18 cellular contexts compared by ENCODE assay signal in the genomic region with DNA sequence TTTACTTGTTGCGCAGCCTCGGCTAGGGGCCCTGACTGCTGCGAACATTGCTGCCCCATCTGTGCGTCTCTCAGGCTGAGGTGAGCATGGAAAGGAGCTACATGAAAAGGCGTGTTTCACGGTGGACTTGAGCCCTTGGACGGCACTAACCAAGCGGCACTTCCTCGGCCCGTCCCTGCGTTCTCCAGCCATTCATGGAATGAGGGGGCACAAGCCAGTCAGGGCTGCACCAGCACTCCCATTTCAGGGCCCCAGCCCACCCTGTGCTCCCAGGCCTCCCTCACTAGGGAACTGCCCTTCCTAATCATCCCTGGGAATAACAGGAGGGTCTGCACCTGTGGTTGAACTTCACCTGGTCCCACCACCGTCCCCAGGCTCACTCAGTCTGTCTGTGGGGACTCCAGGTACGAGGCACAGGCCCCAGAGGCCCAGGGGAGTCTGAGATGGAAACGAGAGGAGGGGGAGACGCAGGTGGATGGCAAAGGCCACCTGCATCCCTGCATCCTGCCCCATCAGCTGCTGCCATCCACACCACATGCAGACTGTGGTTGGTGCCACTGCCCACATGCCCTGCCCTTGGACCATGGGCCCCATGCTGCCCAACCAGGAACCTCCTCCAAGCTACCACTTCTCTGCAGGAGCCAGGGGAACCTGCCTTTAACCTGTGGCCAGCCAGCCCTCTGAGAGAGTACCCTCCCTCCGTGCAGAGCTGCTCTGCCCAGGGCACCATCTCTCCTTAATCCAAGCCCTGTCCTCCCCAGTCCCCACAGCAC.
DNase-seq lines count a peak whose midpoint lies in the region; ATAC-seq, FAIRE-seq and TF ChIP-seq lines count a peak whose summit lies in the region.
"Had no signal": no experiment of that assay in that cellular context is flagged by ENCODE, and none has a peak within 500 bp of the region (broad histone marks: within the 10 kb centered on the region; RNA-seq: fewer than 3 reads in every experiment).

No MANE protein-coding gene starts in this region.

- H3K4me3 Mint-ChIP-seq in activated T-cell treated with anti-CD3 and anti-CD28 coated beads, Interleukin-2, amount 50 U/mL, for 24 hours: no peak overlapping the region
- H3K4me3 Mint-ChIP-seq in activated T-cell treated with anti-CD3 and anti-CD28 coated beads, Interleukin-2, amount 50 U/mL, for 72 hours: no peak overlapping the region
- no peak overlapping the region for H3K4me3 Mint-ChIP-seq in H9
- H3K4me3 Mint-ChIP-seq in endodermal cell: no peak overlapping the region
- no peak overlapping the region for H3K4me3 Mint-ChIP-seq in endothelial cell (ENCODE audit: unreplicated experiment)

- H3K9me3 ChIP-seq in H9 (ENCODE audit: control insufficient read depth, low read depth, low read length) (no peaks in the 10 kb centered on the region), endodermal cell (ENCODE audit: control insufficient read depth, low read length) (peaks cover 16% of the 10 kb centered on the region), spleen (peaks cover 0 to 35% (median 22%) of the 10 kb centered on the region in 8 donors), kidney (ENCODE audit: control insufficient read depth in 1 of 2, low read length in 2 of 2) (no peaks in the 10 kb centered on the region)

- no peak for TF ChIP-seq CTCF in H9 (conservative IDR thresholded peaks at IDR 0.05)
- TF ChIP-seq CTCF in endodermal cell (conservative IDR thresholded peaks at IDR 0.05): no peak
- no peak for TF ChIP-seq CTCF in spleen (IDR thresholded peaks at IDR 0.05 in 8 of 11, conservative IDR thresholded peaks at IDR 0.05 in 3 of 11)
- TF ChIP-seq CTCF in endothelial cell (IDR thresholded peaks at IDR 0.05; ENCODE audit: unreplicated experiment): no peak
- TF ChIP-seq CTCF in kidney (IDR thresholded peaks at IDR 0.05; ENCODE audit: borderline replicate concordance, extremely low read depth, insufficient read depth): no peak

- no peak for FAIRE-seq in kidney (lab: Jason Lieb, UNC)
- FAIRE-seq: A549, GM12878, GM18507 had no signal

- H2AFZ ChIP-seq in H9 (ENCODE audit: low read length): no peak overlapping the region

- peak overlapping the region; percentile 35; the same call in 1 of the 2 replicates for H3K14ac ChIP-seq in H9 (ENCODE audit: insufficient read depth, low read length)

- no peaks in the 10 kb centered on the region for H3K36me3 ChIP-seq in endodermal cell (ENCODE audit: control insufficient read depth, insufficient read depth, low read length)
- peaks cover 0 to 44% (median 0%) of the 10 kb centered on the region in 6 donors for H3K36me3 ChIP-seq in spleen
- peaks cover 0 to 2% of the 10 kb centered on the region in 2 donors for H3K36me3 ChIP-seq in kidney (ENCODE audit: control insufficient read depth in 1 of 2, insufficient read depth in 2 of 2, low read length in 2 of 2)

- no peak overlapping the region for H3T11ph ChIP-seq in H9 (ENCODE audit: low read length)

- no peak overlapping the region for H3K18ac ChIP-seq in H9 (ENCODE audit: insufficient read length, low read depth, low read length)

- H2AK5ac ChIP-seq in H9 (ENCODE audit: insufficient read length, low read length): no peak overlapping the region

- H3K27me3 Mint-ChIP-seq in activated T-cell treated with anti-CD3 and anti-CD28 coated beads, Interleukin-2, amount 50 U/mL, for 24 hours: no peaks in the 10 kb centered on the region
- no peaks in the 10 kb centered on the region for H3K27me3 Mint-ChIP-seq in activated T-cell treated with anti-CD3 and anti-CD28 coated beads, Interleukin-2, amount 50 U/mL, for 72 hours (ENCODE audit: low read depth)
- H3K27me3 Mint-ChIP-seq in H9 (ENCODE audit: low read depth) (no peaks in the 10 kb centered on the region), endodermal cell (ENCODE audit: insufficient read depth) (no peaks in the 10 kb centered on the region), endothelial cell (ENCODE audit: unreplicated experiment) (peaks cover 5% of the 10 kb centered on the region)

- H2BK20ac ChIP-seq in H9 (ENCODE audit: low read depth, low read length, poor library complexity, severe bottlenecking): no peak overlapping the region

- no peaks in the 10 kb centered on the region for H3K79me1 ChIP-seq in H9 (ENCODE audit: insufficient read depth, low read depth, low read length, poor library complexity, severe bottlenecking)

- H3K27ac ChIP-seq in H9 (ENCODE audit: insufficient read length, low read depth, low read length): no peak overlapping the region
- H3K27ac ChIP-seq in endodermal cell (ENCODE audit: low read depth, low read length): no peak overlapping the region
- no peak overlapping the region for H3K27ac ChIP-seq in spleen
- H3K27ac ChIP-seq in kidney (ENCODE audit: low read depth in 2 of 2, low read length in 2 of 2): no peak overlapping the region
- H3K27ac ChIP-seq: A549, HL-60, KMS-11 had no signal

- DNase-seq in activated T-cell treated with anti-CD3 and anti-CD28 coated beads, Interleukin-2, amount 50 U/mL, for 24 hours: peak; percentile 23
- DNase-seq in activated T-cell treated with anti-CD3 and anti-CD28 coated beads, Interleukin-2, amount 50 U/mL, for 72 hours: no peak
- DNase-seq in H9: peak; percentile 20
- peak; percentile 31 for DNase-seq in endodermal cell
- DNase-seq in spleen: peak; percentile 71
- no peak for DNase-seq in endothelial cell (ENCODE audit: low spot score)
- no peak for DNase-seq in kidney
- DNase-seq: DMS79; HCEC 1CT; NCI-H1092 treated with DMSO at 0.1 percent for 48 hours; NCI-H1694 treated with DMSO at 0.1 percent for 48 hours; NK-92 treated with Interleukin-12 subunit alpha and Interleukin-12 subunit beta, amount 100 ng/mL, for 24 hours had no signal

- no peaks in the 10 kb centered on the region for H3K23me2 ChIP-seq in H9 (ENCODE audit: insufficient read length, low read depth, low read length, poor library complexity, severe bottlenecking)

- H3K4me2 ChIP-seq in H9 (ENCODE audit: insufficient read depth, insufficient read length, low read length): no peak overlapping the region
- H3K4me2 ChIP-seq: A549, KMS-11 had no signal

- H3K4ac ChIP-seq in H9 (ENCODE audit: low read depth, low read length): no peak overlapping the region

- no peak overlapping the region for H3K4me3 ChIP-seq in endodermal cell (ENCODE audit: low read length)
- no peak overlapping the region for H3K4me3 ChIP-seq in spleen
- H3K4me3 ChIP-seq in kidney (ENCODE audit: low read length in 2 of 2): no peak overlapping the region
- H3K4me3 ChIP-seq: A549, GM12878 had no signal

- H2BK120ac ChIP-seq in H9 (ENCODE audit: low read depth, low read length, poor library complexity, severe bottlenecking): no peak overlapping the region

- TF ChIP-seq POLR2A in spleen (IDR thresholded peaks at IDR 0.05): no peak

- no peak for ATAC-seq in activated T-cell treated with anti-CD3 and anti-CD28 coated beads, Interleukin-2, amount 50 U/mL, for 72 hours (replicated peaks in 1 of 2)
- no peak for ATAC-seq in HG02852 (IDR thresholded peaks at IDR 0.05; ENCODE audit: unreplicated experiment)
- ATAC-seq: A549, GM12878 had no signal

- no peaks in the 10 kb centered on the region for H3K4me1 ChIP-seq in H9 (ENCODE audit: insufficient read depth, low read length)
- no peaks in the 10 kb centered on the region for H3K4me1 ChIP-seq in endodermal cell (ENCODE audit: control insufficient read depth, insufficient read depth, low read length)
- H3K4me1 ChIP-seq in spleen: peaks cover 0 to 18% (median 0%) of the 10 kb centered on the region in 6 donors
- H3K4me1 ChIP-seq in kidney (ENCODE audit: control insufficient read depth in 1 of 2, insufficient read depth in 1 of 2, low read depth in 1 of 2, low read length in 2 of 2): peaks cover 3 to 6% of the 10 kb centered on the region in 2 donors
- H3K4me1 ChIP-seq: A549 had no signal

- no peak overlapping the region for H3K27ac Mint-ChIP-seq in activated T-cell treated with anti-CD3 and anti-CD28 coated beads, Interleukin-2, amount 50 U/mL, for 24 hours
- no peak overlapping the region for H3K27ac Mint-ChIP-seq in activated T-cell treated with anti-CD3 and anti-CD28 coated beads, Interleukin-2, amount 50 U/mL, for 72 hours
- H3K27ac Mint-ChIP-seq in H9 (0 out of 7 replicates have a peak overlapping the region, but pooled peaks of 1 of the 3 experiments have one; percentile 28), endodermal cell (no peak overlapping the region), endothelial cell (ENCODE audit: unreplicated experiment) (no peak overlapping the region)

- no peaks in the 10 kb centered on the region for H3K79me2 ChIP-seq in H9 (ENCODE audit: insufficient read depth, low read length)

- peaks cover 87% of the 10 kb centered on the region for H3K36me3 Mint-ChIP-seq in activated T-cell treated with anti-CD3 and anti-CD28 coated beads, Interleukin-2, amount 50 U/mL, for 24 hours (ENCODE audit: low read depth)
- H3K36me3 Mint-ChIP-seq in activated T-cell treated with anti-CD3 and anti-CD28 coated beads, Interleukin-2, amount 50 U/mL, for 72 hours (ENCODE audit: insufficient read depth in 2 of 2): peaks cover 20 to 34% of the 10 kb centered on the region in 2 donors
- H3K36me3 Mint-ChIP-seq in H9 (ENCODE audit: insufficient read depth in 1 of 3, low read depth in 3 of 3): peaks cover 5 to 17% (median 14%) of the 10 kb centered on the region in 3 experiments; a peak in 6 of 7 replicates
- peaks cover 10% of the 10 kb centered on the region for H3K36me3 Mint-ChIP-seq in endodermal cell (ENCODE audit: low read depth)
- H3K36me3 Mint-ChIP-seq in endothelial cell (ENCODE audit: low read depth, unreplicated experiment): peaks cover 8% of the 10 kb centered on the region

- no peak overlapping the region for H2BK5ac ChIP-seq in H9 (ENCODE audit: insufficient read length, low read length)

- H3K4me1 Mint-ChIP-seq in activated T-cell treated with anti-CD3 and anti-CD28 coated beads, Interleukin-2, amount 50 U/mL, for 24 hours (ENCODE audit: low read depth): peaks cover 11% of the 10 kb centered on the region
- H3K4me1 Mint-ChIP-seq in activated T-cell treated with anti-CD3 and anti-CD28 coated beads, Interleukin-2, amount 50 U/mL, for 72 hours (ENCODE audit: low read depth): peaks cover 15% of the 10 kb centered on the region
- H3K4me1 Mint-ChIP-seq in H9: peaks cover 18% of the 10 kb centered on the region in 2 experiments
- H3K4me1 Mint-ChIP-seq in endodermal cell: no peaks in the 10 kb centered on the region
- H3K4me1 Mint-ChIP-seq in endothelial cell (ENCODE audit: unreplicated experiment): peaks cover 3% of the 10 kb centered on the region

- H3K9ac ChIP-seq in H9 (ENCODE audit: extremely low read depth, insufficient read length, low read length): no peak overlapping the region
- H3K9ac ChIP-seq in endodermal cell (ENCODE audit: extremely low read depth, low read length, poor library complexity, severe bottlenecking): no peak overlapping the region
- no peak overlapping the region for H3K9ac ChIP-seq in kidney (ENCODE audit: low read length in 2 of 2)
- H3K9ac ChIP-seq: KMS-11 had no signal

- no peak overlapping the region for H4K5ac ChIP-seq in H9 (ENCODE audit: insufficient read length, low read depth, low read length)

- H2BK15ac ChIP-seq in H9 (ENCODE audit: low read depth, low read length): no peak overlapping the region

- no peaks in the 10 kb centered on the region for H3K27me3 ChIP-seq in H9 (ENCODE audit: insufficient read depth, low read length)
- no peaks in the 10 kb centered on the region for H3K27me3 ChIP-seq in endodermal cell (ENCODE audit: control insufficient read depth, insufficient read depth, low read length, poor library complexity, severe bottlenecking)
- H3K27me3 ChIP-seq in spleen (replicated peaks in 1 of 7): no peaks in the 10 kb centered on the region

- intact Hi-C loops in spleen (cut with DNase I; ENCODE audit: low total_unique reads): no loop called here
- intact Hi-C loops in kidney (cut with DNase I): no loop called here

- H3K23ac ChIP-seq in H9 (ENCODE audit: insufficient read length, low read depth, low read length): no peak overlapping the region

- no peak overlapping the region for H2BK12ac ChIP-seq in H9 (ENCODE audit: insufficient read length, low read depth, low read length)

- WGBS in H9 (ENCODE audit: extremely low coverage, insufficient read length, low lambda C conversion rate): no CpG with 5 or more reads among the region's 16 CpGs
- 93 to 96% methylated on average over 13 to 16 of the region's 16 CpGs for WGBS in endodermal cell (ENCODE audit: insufficient coverage in 1 of 2, insufficient read length in 1 of 2), 2 experiments
- 91 to 95% (median 94%) methylated on average over 15 to 16 of the region's 16 CpGs for WGBS in spleen, 5 donors

- peaks cover 19% of the 10 kb centered on the region for H3K9me3 Mint-ChIP-seq in activated T-cell treated with anti-CD3 and anti-CD28 coated beads, Interleukin-2, amount 50 U/mL, for 24 hours
- peaks cover 8 to 11% of the 10 kb centered on the region in 2 donors for H3K9me3 Mint-ChIP-seq in activated T-cell treated with anti-CD3 and anti-CD28 coated beads, Interleukin-2, amount 50 U/mL, for 72 hours
- H3K9me3 Mint-ChIP-seq in H9: peaks cover 10 to 17% of the 10 kb centered on the region in 2 experiments
- peaks cover 14% of the 10 kb centered on the region for H3K9me3 Mint-ChIP-seq in endodermal cell
- no peaks in the 10 kb centered on the region for H3K9me3 Mint-ChIP-seq in endothelial cell (ENCODE audit: unreplicated experiment)

- no peak overlapping the region for H3K56ac ChIP-seq in H9 (ENCODE audit: insufficient read length, low read depth, low read length)

- no peaks in the 10 kb centered on the region for H4K20me1 ChIP-seq in H9 (ENCODE audit: control insufficient read depth, insufficient read depth, insufficient read length)

- H4K8ac ChIP-seq in H9 (replicated peaks; ENCODE audit: insufficient read length, low read depth, low read length): no peak overlapping the region

- no peak overlapping the region for H4K91ac ChIP-seq in H9 (ENCODE audit: insufficient read length, low read depth, low read length)

Comparison
In these comparisons a context has a peak if more than half of its experiments do, and no peak if none do; other contexts are left out.
1. DNase-seq: peak in activated T-cell treated with anti-CD3 and anti-CD28 coated beads, Interleukin-2, amount 50 U/mL, for 24 hours (single experiment), H9 (single experiment), endodermal cell (single experiment) and spleen (single experiment); none in activated T-cell treated with anti-CD3 and anti-CD28 coated beads, Interleukin-2, amount 50 U/mL, for 72 hours (0 of 2), endothelial cell (single experiment) and kidney (single experiment).